7 cellular contexts compared by ENCODE assay signal in genomic region chr5:110021251-110021650, GRCh38.
"Had no signal": no experiment of that assay in that cellular context is flagged by ENCODE, and none has a peak within 500 bp of the region (broad histone marks: within the 10 kb centered on the region; RNA-seq: fewer than 3 reads in every experiment).

No MANE protein-coding gene starts in this region.

- ATAC-seq: HCT116, K562 had no signal

- DNase-seq: GM23248, GOT3, H7, HFFc6, IMR-90 had no signal
